1 cellular context compared by ENCODE assay signal in genomic region chr22:50260801-50261614, GRCh38.
TF ChIP-seq lines count a peak whose summit lies in the region.

No MANE protein-coding gene starts in this region.

TF ChIP-seq in HepG2, 621 proteins besides CTCF, POLR2A, EP300 and RAD21 (continued from another document and continues in another):
- TF ChIP-seq PBX3 (CRISPR knock-in tag; IDR thresholded peaks at IDR 0.05; ENCODE audit: borderline replicate concordance) (no peak), BRCA1 (CRISPR knock-in tag; IDR thresholded peaks at IDR 0.05) (no peak), SIN3A (IDR thresholded peaks at IDR 0.05; ENCODE audit: borderline replicate concordance, low read depth, low read length) (no peak), MXD1 (CRISPR knock-in tag; IDR thresholded peaks at IDR 0.05) (no peak), HMGXB4 (CRISPR knock-in tag; IDR thresholded peaks at IDR 0.05; ENCODE audit: borderline replicate concordance in 1 of 2, low read depth in 1 of 2) (0 out of 4 replicates have a peak, but pooled peaks of 1 of the 2 experiments have one; percentile 23), DMAP1 (CRISPR knock-in tag; IDR thresholded peaks at IDR 0.05) (no peak), KDM5B (CRISPR knock-in tag; IDR thresholded peaks at IDR 0.05; ENCODE audit: borderline replicate concordance) (no peak; the same call in 1 of the 2 replicates), DNMT3B (CRISPR knock-in tag; conservative IDR thresholded peaks at IDR 0.05) (no peak), PREB (CRISPR knock-in tag; IDR thresholded peaks at IDR 0.05) (no peak), ZNF776 (CRISPR knock-in tag; IDR thresholded peaks at IDR 0.05) (no peak), ZBTB7B (CRISPR knock-in tag; IDR thresholded peaks at IDR 0.05) (no peak), HOXD1 (CRISPR knock-in tag; IDR thresholded peaks at IDR 0.05) (no peak), MTA3 (CRISPR knock-in tag; IDR thresholded peaks at IDR 0.05) (no peak), FOSL1 (CRISPR knock-in tag; IDR thresholded peaks at IDR 0.05; ENCODE audit: borderline replicate concordance) (no peak), HCFC1 (IDR thresholded peaks at IDR 0.05; ENCODE audit: low read depth, low read length) (no peak), PBX2 (CRISPR knock-in tag; IDR thresholded peaks at IDR 0.05) (no peak), ERF (CRISPR knock-in tag; IDR thresholded peaks at IDR 0.05) (no peak), KLF11 (CRISPR knock-in tag; IDR thresholded peaks at IDR 0.05) (no peak), ZNF225 (CRISPR knock-in tag; IDR thresholded peaks at IDR 0.05) (0 out of 2 replicates have a peak, but pooled peaks have one; percentile 24), SP1 (IDR thresholded peaks at IDR 0.05) (no peak), SP1 (CRISPR knock-in tag; IDR thresholded peaks at IDR 0.05) (no peak), TMF1 (CRISPR knock-in tag; IDR thresholded peaks at IDR 0.05; ENCODE audit: low read depth) (no peak; the same call in 1 of the 2 replicates), FOXK2 (IDR thresholded peaks at IDR 0.05) (no peak), ZNF816 (CRISPR knock-in tag; IDR thresholded peaks at IDR 0.05; ENCODE audit: borderline replicate concordance) (no peak), POLR2AphosphoS5 (IDR thresholded peaks at IDR 0.05; ENCODE audit: low read depth, low read length) (no peak), SMYD3 (CRISPR knock-in tag; IDR thresholded peaks at IDR 0.05) (no peak), SIX1 (CRISPR knock-in tag; IDR thresholded peaks at IDR 0.05; ENCODE audit: borderline replicate concordance) (no peak), IRF9 (CRISPR knock-in tag; IDR thresholded peaks at IDR 0.05; ENCODE audit: borderline replicate concordance) (peak; percentile 23; the same call in 1 of the 2 replicates), ZFP91 (CRISPR knock-in tag; IDR thresholded peaks at IDR 0.05; ENCODE audit: borderline replicate concordance) (peak; percentile 42; the same call in 1 of the 2 replicates), TFDP1 (CRISPR knock-in tag; IDR thresholded peaks at IDR 0.05; ENCODE audit: borderline replicate concordance) (peak; percentile 54), PAX8 (CRISPR knock-in tag; IDR thresholded peaks at IDR 0.05; ENCODE audit: borderline replicate concordance) (no peak), ZMYM4 (CRISPR knock-in tag; IDR thresholded peaks at IDR 0.05) (peak; percentile 25; the same call in 1 of the 2 replicates), JUN (CRISPR knock-in tag; IDR thresholded peaks at IDR 0.05) (no peak), RARA (CRISPR knock-in tag; IDR thresholded peaks at IDR 0.05) (no peak), ZNF350 (CRISPR knock-in tag; IDR thresholded peaks at IDR 0.05; ENCODE audit: borderline replicate concordance, low read depth) (peak; percentile 41; the same call in 1 of the 2 replicates), MXI1 (IDR thresholded peaks at IDR 0.05; ENCODE audit: borderline replicate concordance, low read depth, low read length) (0 out of 3 replicates have a peak, but pooled peaks have one; percentile 1), KAT8 (CRISPR knock-in tag; IDR thresholded peaks at IDR 0.05) (no peak), ZBTB49 (CRISPR knock-in tag; IDR thresholded peaks at IDR 0.05; ENCODE audit: borderline replicate concordance) (no peak), ZSCAN29 (CRISPR knock-in tag; conservative IDR thresholded peaks at IDR 0.05) (no peak), ZNF510 (CRISPR knock-in tag; IDR thresholded peaks at IDR 0.05; ENCODE audit: low read depth) (no peak), ZFP62 (CRISPR knock-in tag; IDR thresholded peaks at IDR 0.05) (no peak), MEIS2 (CRISPR knock-in tag; IDR thresholded peaks at IDR 0.05) (no peak), U2AF1 (optimal IDR thresholded peaks at IDR 0.05; ENCODE audit: low read depth, low read length) (no peak), PLSCR1 (CRISPR knock-in tag; IDR thresholded peaks at IDR 0.05; ENCODE audit: borderline replicate concordance) (no peak), ZNF546 (CRISPR knock-in tag; conservative IDR thresholded peaks at IDR 0.05) (0 out of 2 replicates have a peak, but pooled peaks have one; percentile 49), KDM6A (CRISPR knock-in tag; IDR thresholded peaks at IDR 0.05; ENCODE audit: low read depth) (no peak), ZNF362 (CRISPR knock-in tag; IDR thresholded peaks at IDR 0.05; ENCODE audit: borderline replicate concordance) (no peak), ASH2L (IDR thresholded peaks at IDR 0.05; ENCODE audit: insufficient read length, low read depth, low read length) (no peak), ATF7 (IDR thresholded peaks at IDR 0.05) (no peak), ATF7 (CRISPR knock-in tag; IDR thresholded peaks at IDR 0.05) (no peak), ARNT2 (CRISPR knock-in tag; IDR thresholded peaks at IDR 0.05; ENCODE audit: low read depth) (no peak), HIVEP1 (CRISPR knock-in tag; IDR thresholded peaks at IDR 0.05) (peak; percentile 78), CCAR2 (optimal IDR thresholded peaks at IDR 0.05; ENCODE audit: low read depth, low read length) (no peak), ZNF34 (CRISPR knock-in tag; IDR thresholded peaks at IDR 0.05; ENCODE audit: borderline replicate concordance) (no peak), CREM (IDR thresholded peaks at IDR 0.05) (no peak), CREM (CRISPR knock-in tag; IDR thresholded peaks at IDR 0.05) (no peak), ZFP37 (CRISPR knock-in tag; IDR thresholded peaks at IDR 0.05; ENCODE audit: borderline replicate concordance) (no peak), SP140L (CRISPR knock-in tag; IDR thresholded peaks at IDR 0.05; ENCODE audit: borderline replicate concordance) (no peak)
